ENCODE assay signal across 14 cellular contexts in genomic region chr20:8309638-8310037, GRCh38.
A peak's percentile ranks its signal among the peaks of the same experiment; 100 is the strongest.
DNase-seq lines count a peak whose midpoint lies in the region; ATAC-seq and TF ChIP-seq lines count a peak whose summit lies in the region.
"Had no signal": no experiment of that assay in that cellular context is flagged by ENCODE, and none has a peak within 500 bp of the region (broad histone marks: within the 10 kb centered on the region; RNA-seq: fewer than 3 reads in every experiment).

No MANE protein-coding gene starts in this region.

- no peak for TF ChIP-seq RAD21 in Ishikawa (IDR thresholded peaks at IDR 0.05; ENCODE audit: low read depth)

- H3K27me3 Mint-ChIP-seq in WTC11 (ENCODE audit: low read depth): no peaks in the 10 kb centered on the region
- H3K27me3 Mint-ChIP-seq in activated CD8-positive, alpha-beta memory T cell treated with anti-CD3 and anti-CD28 coated beads, Interleukin-2, amount 10 ng/mL, durations not matched to agents 7 days and 5 days: peaks cover 8% of the 10 kb centered on the region

- TF ChIP-seq EP300 in Ishikawa (IDR thresholded peaks at IDR 0.05; ENCODE audit: borderline replicate concordance): peak; percentile 18; the same call in 1 of the 2 replicates

- POLR2A ChIA-PET in WTC11 (lab: Charles Lee): interaction anchor here (0.7 kb wide), 1 partner anchor 62 kb away, joined by 3 read pairs; no protein-coding TSS in a partner anchor

- peaks cover 33% of the 10 kb centered on the region for H3K4me1 Mint-ChIP-seq in WTC11
- peaks cover 1% of the 10 kb centered on the region for H3K4me1 Mint-ChIP-seq in activated CD8-positive, alpha-beta memory T cell treated with anti-CD3 and anti-CD28 coated beads, Interleukin-2, amount 10 ng/mL, durations not matched to agents 7 days and 5 days

- H3K4me1 ChIP-seq in hepatocyte (ENCODE audit: insufficient read depth): no peaks in the 10 kb centered on the region
- H3K4me1 ChIP-seq: vagina had no signal

- H4K20me1 ChIP-seq in hepatocyte (ENCODE audit: insufficient read depth, poor library complexity, severe bottlenecking): no peaks in the 10 kb centered on the region

- no peaks in the 10 kb centered on the region for H3K9me2 ChIP-seq in hepatocyte (replicated peaks; ENCODE audit: insufficient read depth)

- intact Hi-C loops in posterior cingulate gyrus (cut with DNase I): no loop called here
- intact Hi-C loops in posterior vena cava (cut with DNase I): no loop called here
- intact Hi-C loops in left colon (cut with DNase I, micrococcal nuclease): no loop called here

- 26% methylated on average over 5 of the region's 5 CpGs for WGBS in hepatocyte (ENCODE audit: low lambda C conversion rate, missing lambda C conversion rate)

- DNase-seq in WTC11 (ENCODE audit: low spot score) (no peak), hepatocyte (ENCODE audit: low spot score) (peak; percentile 19), posterior cingulate gyrus (peak in 7 of 10 donors; percentile 27 to 88 (median 63)), posterior vena cava (ENCODE audit: low spot score) (no peak), left colon (no peak)
- DNase-seq in activated CD8-positive, alpha-beta memory T cell treated with anti-CD3 and anti-CD28 coated beads, Interleukin-2, amount 10 ng/mL, durations not matched to agents 7 days and 5 days: no peak
- DNase-seq: activated T-cell treated with anti-CD3 and anti-CD28 coated beads, Interleukin-2, amount 50 U/mL, for 24 hours; cortex of kidney; DMS79; glutamatergic neuron; NCI-H2081 treated with DMSO at 0.1 percent for 48 hours had no signal

- no peaks in the 10 kb centered on the region for H3K9me3 Mint-ChIP-seq in WTC11
- no peaks in the 10 kb centered on the region for H3K9me3 Mint-ChIP-seq in activated CD8-positive, alpha-beta memory T cell treated with anti-CD3 and anti-CD28 coated beads, Interleukin-2, amount 10 ng/mL, durations not matched to agents 7 days and 5 days (ENCODE audit: low read depth)
- H3K9me3 Mint-ChIP-seq: activated T-cell treated with anti-CD3 and anti-CD28 coated beads, Interleukin-2, amount 50 U/mL, for 24 hours had no signal

- H3K4me3 ChIP-seq in hepatocyte: no peak overlapping the region
- H3K4me3 ChIP-seq: vagina had no signal

- no peak overlapping the region for H3K27ac Mint-ChIP-seq in WTC11
- H3K27ac Mint-ChIP-seq in activated CD8-positive, alpha-beta memory T cell treated with anti-CD3 and anti-CD28 coated beads, Interleukin-2, amount 10 ng/mL, durations not matched to agents 7 days and 5 days: no peak overlapping the region
- H3K27ac Mint-ChIP-seq: activated T-cell treated with anti-CD3 and anti-CD28 coated beads, Interleukin-2, amount 50 U/mL, for 24 hours had no signal

- no peaks in the 10 kb centered on the region for H3K9me3 ChIP-seq in hepatocyte (ENCODE audit: low read depth)
- H3K9me3 ChIP-seq: vagina had no signal

- no peak for TF ChIP-seq CTCF in WTC11 (IDR thresholded peaks at IDR 0.05)
- no peak for TF ChIP-seq CTCF in hepatocyte (IDR thresholded peaks at IDR 0.05; ENCODE audit: poor library complexity)

- H3K4me3 Mint-ChIP-seq in WTC11: no peak overlapping the region
- H3K4me3 Mint-ChIP-seq in activated CD8-positive, alpha-beta memory T cell treated with anti-CD3 and anti-CD28 coated beads, Interleukin-2, amount 10 ng/mL, durations not matched to agents 7 days and 5 days: no peak overlapping the region
- H3K4me3 Mint-ChIP-seq: activated T-cell treated with anti-CD3 and anti-CD28 coated beads, Interleukin-2, amount 50 U/mL, for 24 hours had no signal

- no peaks in the 10 kb centered on the region for H3K36me3 Mint-ChIP-seq in WTC11
- H3K36me3 Mint-ChIP-seq in activated CD8-positive, alpha-beta memory T cell treated with anti-CD3 and anti-CD28 coated beads, Interleukin-2, amount 10 ng/mL, durations not matched to agents 7 days and 5 days: no peaks in the 10 kb centered on the region

- H3K4me2 ChIP-seq in hepatocyte: no peak overlapping the region

- H3K27me3 ChIP-seq in hepatocyte: no peaks in the 10 kb centered on the region
- H3K27me3 ChIP-seq: vagina had no signal

- no peaks in the 10 kb centered on the region for H3K79me2 ChIP-seq in hepatocyte

- H3K27ac ChIP-seq in hepatocyte: no peak overlapping the region
- H3K27ac ChIP-seq: vagina, VCaP had no signal

- H3K36me3 ChIP-seq in hepatocyte (replicated peaks; ENCODE audit: insufficient read depth, low read depth): no peaks in the 10 kb centered on the region
- H3K36me3 ChIP-seq: vagina had no signal

- H2AFZ ChIP-seq in hepatocyte: no peak overlapping the region

- peak; percentile 66 for ATAC-seq in WTC11
- no peak for ATAC-seq in left colon
- no peak for ATAC-seq in activated CD8-positive, alpha-beta memory T cell treated with anti-CD3 and anti-CD28 coated beads, Interleukin-2, amount 10 ng/mL, durations not matched to agents 7 days and 5 days

- CTCF ChIA-PET in WTC11 (lab: Charles Lee): interaction anchor here (1.8 kb wide), 1 partner anchor 266 kb away, joined by 4 read pairs; no protein-coding TSS in a partner anchor
- CTCF ChIA-PET in activated CD8-positive, alpha-beta memory T cell treated with anti-CD3 and anti-CD28 coated beads, Interleukin-2, amount 10 ng/mL, durations not matched to agents 7 days and 5 days (lab: Charles Lee): no interaction called here

TF ChIP-seq in Ishikawa, 13 proteins besides CTCF, POLR2A, EP300 and RAD21:
- TF ChIP-seq TEAD4 (IDR thresholded peaks at IDR 0.05): peak; percentile 41; the same call in 1 of the 2 replicates
- 0 out of 2 replicates have a peak, but pooled peaks have one; percentile 19 for TF ChIP-seq NFIC (IDR thresholded peaks at IDR 0.05)
- no peak for TF ChIP-seq ZBTB7A (IDR thresholded peaks at IDR 0.05; ENCODE audit: low read depth)
- TF ChIP-seq TAF1 (IDR thresholded peaks at IDR 0.05; ENCODE audit: low read depth): no peak
- TF ChIP-seq YY1 (IDR thresholded peaks at IDR 0.05; ENCODE audit: low read depth): 0 out of 2 replicates have a peak, but pooled peaks have one; percentile 16
- peak; percentile 61; the same call in 1 of the 2 replicates for TF ChIP-seq REST (IDR thresholded peaks at IDR 0.05; ENCODE audit: low read depth)
TF ChIP-seq in Ishikawa: peak in this region for 4.

TF ChIP-seq in WTC11, 78 proteins besides CTCF, POLR2A, EP300 and RAD21:
- TF ChIP-seq CREM (CRISPR knock-in tag; IDR thresholded peaks at IDR 0.05) (no peak), ZNF263 (CRISPR knock-in tag; IDR thresholded peaks at IDR 0.05; ENCODE audit: low read depth) (no peak), PREB (CRISPR knock-in tag; IDR thresholded peaks at IDR 0.05; ENCODE audit: borderline replicate concordance) (no peak), ZNF532 (CRISPR knock-in tag; IDR thresholded peaks at IDR 0.05; ENCODE audit: borderline replicate concordance) (no peak), TP53 (CRISPR knock-in tag; IDR thresholded peaks at IDR 0.05) (no peak), TEAD4 (CRISPR knock-in tag; IDR thresholded peaks at IDR 0.05) (no peak), GABPB1 (CRISPR knock-in tag; IDR thresholded peaks at IDR 0.05) (no peak), ZNF317 (CRISPR knock-in tag; IDR thresholded peaks at IDR 0.05; ENCODE audit: borderline replicate concordance, low read depth) (no peak), PRRX2 (CRISPR knock-in tag; IDR thresholded peaks at IDR 0.05) (no peak)

Comparison
In these comparisons a context has a peak if more than half of its experiments do, and no peak if none do; other contexts are left out.
1. DNase-seq: peak in hepatocyte (single experiment) and posterior cingulate gyrus (7 of 10); none in WTC11 (single experiment), posterior vena cava (single experiment), left colon (0 of 2) and activated CD8-positive, alpha-beta memory T cell treated with anti-CD3 and anti-CD28 coated beads, Interleukin-2, amount 10 ng/mL, durations not matched to agents 7 days and 5 days (single experiment).